Comparison of ENCODE assay signal across 8 cellular contexts in genomic region chr12:121888478-121889266, GRCh38. TPM values are rescaled to one million over a fixed set of nuclear protein-coding genes. Genes with fewer than 3 reads are reported as not detected.
DNase-seq lines count a peak whose midpoint lies in the region; ATAC-seq and TF ChIP-seq lines count a peak whose summit lies in the region.

TSS of gene PSMD9 (plus strand) at chr12:121888790. CDS start at chr12:121888857, 67 bp downstream.

- H2AFZ ChIP-seq in fibroblast of lung (ENCODE audit: low read length) = peak within 1 kb of the TSS; percentile 94

- peak; percentile 95 for ATAC-seq in activated T-helper 17 cell treated with anti-CD3 and anti-CD28 coated beads, Interleukin-2, amount 50 U/mL, for 72 hours (replicated peaks)
- ATAC-seq in naive thymus-derived CD8-positive, alpha-beta T cell = peak; percentile 93

- peaks cover 18% of the 10 kb centered on the region for H3K4me1 Mint-ChIP-seq in activated T-helper 17 cell treated with anti-CD3 and anti-CD28 coated beads, Interleukin-2, amount 50 U/mL, for 72 hours
- peaks cover 14 to 43% (median 35%) of the 10 kb centered on the region in 4 donors for H3K4me1 Mint-ChIP-seq in naive thymus-derived CD8-positive, alpha-beta T cell

- peak within 1 kb of the TSS; percentile 93 for H3K27ac Mint-ChIP-seq in activated T-helper 17 cell treated with anti-CD3 and anti-CD28 coated beads, Interleukin-2, amount 50 U/mL, for 72 hours
- H3K27ac Mint-ChIP-seq in naive thymus-derived CD8-positive, alpha-beta T cell = peak within 1 kb of the TSS; percentile 94 to 100 (median 99)

- H3K4me1 ChIP-seq in fibroblast of lung (ENCODE audit: control insufficient read depth, extremely low read depth, insufficient read depth, low read length) = peaks cover 9% of the 10 kb centered on the region

- no peaks in the 10 kb centered on the region for H3K9me3 ChIP-seq in fibroblast of lung (ENCODE audit: control insufficient read depth, insufficient read depth, low read depth, low read length)

- H3K4me3 ChIP-seq in LNCaP clone FGC (ENCODE audit: low read depth, low read length) = peak within 1 kb of the TSS; percentile 78
- peak within 1 kb of the TSS; percentile 64 to 100 (median 74) for H3K4me3 ChIP-seq in fibroblast of lung (replicated peaks in 1 of 4; ENCODE audit: control extremely low read depth in 1 of 4, insufficient read depth in 1 of 4, low read depth in 3 of 4, low read length in 4 of 4)

- CTCF ChIA-PET in RWPE1 (lab: Yijun Ruan, JAX) = interaction anchor here (0.6 to 2.6 kb wide), 10 partner anchors 16 to 1395 kb away, joined by 3 to 32 read pairs (median 4); partner anchors contain the start of gene RHOF

- no peaks in the 10 kb centered on the region for H3K27me3 ChIP-seq in fibroblast of lung (ENCODE audit: control insufficient read depth, insufficient read depth, low read length)

- H3K9me3 Mint-ChIP-seq in activated T-helper 17 cell treated with anti-CD3 and anti-CD28 coated beads, Interleukin-2, amount 50 U/mL, for 72 hours = no peaks in the 10 kb centered on the region
- peaks cover 0 to 3% (median 0%) of the 10 kb centered on the region in 9 donors for H3K9me3 Mint-ChIP-seq in naive thymus-derived CD8-positive, alpha-beta T cell

- H3K27ac ChIP-seq in RWPE1 (peak within 1 kb of the TSS; percentile 92), fibroblast of lung (ENCODE audit: insufficient read depth, low read length) (peak within 1 kb of the TSS; percentile 89)

- POLR2A ChIA-PET in RWPE1 (lab: Yijun Ruan, JAX; ENCODE audit: low non-redundant PET) = interaction anchor here (0.7 to 0.9 kb wide), 3 partner anchors 86 to 102 kb away, joined by 3 read pairs; no protein-coding TSS in a partner anchor
- POLR2A ChIA-PET in naive thymus-derived CD8-positive, alpha-beta T cell (lab: Charles Lee) = interaction anchor here (0.5 to 3.1 kb wide), 18 partner anchors 9 to 1228 kb away, joined by 3 to 49 read pairs (median 4); partner anchors contain the start of genes CFAP251, DIABLO, RHOF and SETD1B

- H3K4me2 ChIP-seq in fibroblast of lung (ENCODE audit: extremely low read depth, insufficient read depth, low read length) = peak within 1 kb of the TSS; percentile 85

- DNase-seq in ELR (ENCODE audit: low read depth) (peak; percentile 99), H4 (ENCODE audit: low spot score) (peak; percentile 96), LNCaP clone FGC (ENCODE audit: low read depth) (peak; percentile 93), RWPE1 (ENCODE audit: low spot score) (peak; percentile 97), fibroblast of lung (ENCODE audit: low read depth in 2 of 2) (peak; percentile 96 to 99)
- DNase-seq in naive thymus-derived CD8-positive, alpha-beta T cell = peak; percentile 95 to 99 (median 98)
- peak; percentile 94 to 98 (median 96) for DNase-seq in stimulated activated naive CD4-positive, alpha-beta T cell (lab: John Stamatoyannopoulos, UW)

- H3K4me3 Mint-ChIP-seq in activated T-helper 17 cell treated with anti-CD3 and anti-CD28 coated beads, Interleukin-2, amount 50 U/mL, for 72 hours = peak within 1 kb of the TSS; percentile 94
- peak within 1 kb of the TSS; percentile 96 to 100 (median 98) for H3K4me3 Mint-ChIP-seq in naive thymus-derived CD8-positive, alpha-beta T cell

- H4K20me1 ChIP-seq in fibroblast of lung (ENCODE audit: control insufficient read depth, extremely low read depth, insufficient read depth, low read length) = no peaks in the 10 kb centered on the region

- no peaks in the 10 kb centered on the region for H3K27me3 Mint-ChIP-seq in activated T-helper 17 cell treated with anti-CD3 and anti-CD28 coated beads, Interleukin-2, amount 50 U/mL, for 72 hours
- H3K27me3 Mint-ChIP-seq in naive thymus-derived CD8-positive, alpha-beta T cell = peaks cover 0 to 3% (median 0%) of the 10 kb centered on the region in 5 donors

- peaks cover 39% of the 10 kb centered on the region for H3K79me2 ChIP-seq in fibroblast of lung (ENCODE audit: control insufficient read depth, insufficient read depth, low read length)

- TF ChIP-seq CTCF in LNCaP clone FGC (IDR thresholded peaks at IDR 0.05; ENCODE audit: control insufficient read depth, extremely low read depth, insufficient read depth) (peak; percentile 67), RWPE1 (conservative IDR thresholded peaks at IDR 0.05; ENCODE audit: low read depth) (peak; percentile 69), fibroblast of lung (conservative IDR thresholded peaks at IDR 0.05 in 1 of 2, IDR thresholded peaks at IDR 0.05 in 1 of 2; ENCODE audit: low read depth in 1 of 2, low read length in 2 of 2) (peak; percentile 70 to 85)

- H3K9ac ChIP-seq in fibroblast of lung (ENCODE audit: insufficient read depth, low read length) = peak within 1 kb of the TSS; percentile 80

- peaks cover 30% of the 10 kb centered on the region for H3K36me3 Mint-ChIP-seq in activated T-helper 17 cell treated with anti-CD3 and anti-CD28 coated beads, Interleukin-2, amount 50 U/mL, for 72 hours (ENCODE audit: low read depth)
- peaks cover 0 to 15% (median 2%) of the 10 kb centered on the region in 3 donors for H3K36me3 Mint-ChIP-seq in naive thymus-derived CD8-positive, alpha-beta T cell

- peaks cover 3% of the 10 kb centered on the region for H3K36me3 ChIP-seq in fibroblast of lung (ENCODE audit: control insufficient read depth, insufficient read depth, low read length)

RNA-seq across cellular contexts. Expression of gene PSMD9, which starts in this region (rescaled TPM):
- total RNA-seq in H4 (2014; rRNA removed; shearing (Covaris generic)) = 65.1 and 105 TPM in 2 replicates
- total RNA-seq in activated T-helper 17 cell treated with anti-CD3 and anti-CD28 coated beads, Interleukin-2, amount 50 U/mL, for 72 hours = 10 to 100 TPM; 39.8 to 75.1 TPM
- total RNA-seq in fibroblast of lung = 38.8 and 73.5 TPM in 2 replicates
- polyA plus RNA-seq in fibroblast of lung = 77.7 and 98.1 TPM in 2 replicates
- 109 and 140 TPM in 2 replicates for polyA plus RNA-seq in fibroblast of lung (2012)
- 21.3 and 34.2 TPM in 2 replicates for polyA minus RNA-seq in fibroblast of lung (ENCODE audit: low replicate concordance)
- 10 to 100 TPM; 35.1 to 41.4 TPM for total RNA-seq in naive thymus-derived CD8-positive, alpha-beta T cell
- polyA plus RNA-seq in naive thymus-derived CD8-positive, alpha-beta T cell = 10 to 100 TPM; 88.4 to 90.5 (median 89.4) TPM

Comparison
In these comparisons a context has a peak if more than half of its experiments do, and no peak if none do; other contexts are left out.
1. Peak in every context shown above with its lines: DNase-seq, ATAC-seq, H3K4me3 ChIP-seq and H3K27ac ChIP-seq.